ENCODE assay signal across 15 cellular contexts in the genomic region with DNA sequence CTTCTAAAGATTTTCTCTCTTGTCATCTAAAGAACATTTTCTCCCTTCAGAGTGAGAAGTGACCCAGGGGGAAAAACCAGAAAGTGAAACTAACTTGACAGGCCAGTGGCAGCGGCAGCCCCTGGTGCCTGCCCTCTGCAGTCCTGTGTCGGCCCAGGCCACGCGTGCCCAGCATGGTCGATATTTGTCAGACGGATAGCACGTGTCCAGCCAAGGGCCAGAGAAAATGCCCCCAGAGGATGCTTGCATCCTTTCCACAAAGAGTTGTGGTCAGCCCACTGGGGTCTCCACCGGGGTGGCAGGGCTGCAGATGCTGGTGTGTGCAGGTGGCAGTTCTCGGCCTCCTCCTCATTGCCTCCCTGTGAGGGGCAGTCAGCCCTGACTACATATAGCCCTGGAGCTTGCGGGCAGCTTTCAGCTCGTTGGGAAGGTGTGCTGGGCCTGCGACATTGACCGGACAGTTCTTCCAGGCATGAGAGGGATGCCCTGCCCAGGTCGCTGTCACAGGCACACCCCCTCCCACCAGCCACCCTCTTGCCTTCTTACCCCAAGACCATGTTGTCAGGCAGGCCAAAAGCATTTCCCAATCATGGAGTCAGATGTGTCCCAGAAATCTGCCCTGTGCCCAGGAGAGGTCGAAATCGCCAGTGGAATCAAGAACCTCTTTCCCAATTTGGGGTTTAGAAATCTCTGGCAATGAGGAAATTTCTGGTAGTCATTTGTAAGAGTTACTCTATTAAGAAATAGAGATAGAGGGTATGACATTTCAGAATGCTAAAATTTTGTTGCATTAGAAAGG.
DNase-seq lines count a peak whose midpoint lies in the region; ATAC-seq lines count a peak whose summit lies in the region.
"Had no signal": no experiment of that assay in that cellular context is flagged by ENCODE, and none has a peak within 500 bp of the region (broad histone marks: within the 10 kb centered on the region; RNA-seq: fewer than 3 reads in every experiment).

No MANE protein-coding gene starts in this region.

- H3K79me2 ChIP-seq in ACC112 (ENCODE audit: control insufficient read depth, insufficient read depth, low read length, unreplicated experiment), result peaks cover 89% of the 10 kb centered on the region

- H3K36me3 Mint-ChIP-seq in immature natural killer cell, result no peaks in the 10 kb centered on the region
- no peaks in the 10 kb centered on the region for H3K36me3 Mint-ChIP-seq in activated naive CD4-positive, alpha-beta T cell treated with anti-CD3 and anti-CD28 coated beads, Interleukin-2, amount 10 ng/mL, durations not matched to agents 7 days and 5 days

- H3K27me3 ChIP-seq in ACC112 (ENCODE audit: insufficient read depth, low read length), result no peaks in the 10 kb centered on the region
- no peaks in the 10 kb centered on the region for H3K27me3 ChIP-seq in rectal smooth muscle tissue (ENCODE audit: control insufficient read depth, insufficient read depth, low read length)
- H3K27me3 ChIP-seq: cardiac muscle cell had no signal

- H3K9me3 Mint-ChIP-seq in immature natural killer cell, result no peaks in the 10 kb centered on the region
- H3K9me3 Mint-ChIP-seq in activated naive CD4-positive, alpha-beta T cell treated with anti-CD3 and anti-CD28 coated beads, Interleukin-2, amount 10 ng/mL, durations not matched to agents 7 days and 5 days, result no peaks in the 10 kb centered on the region
- H3K9me3 Mint-ChIP-seq: activated CD4-positive, alpha-beta memory T cell treated with anti-CD3 and anti-CD28 coated beads, Interleukin-2, amount 10 ng/mL, durations not matched to agents 7 days and 5 days had no signal

- peak overlapping the region in 4 of 5 donors; percentile 7 to 60 (median 33) for H3K4me3 Mint-ChIP-seq in immature natural killer cell
- no peak overlapping the region for H3K4me3 Mint-ChIP-seq in activated naive CD4-positive, alpha-beta T cell treated with anti-CD3 and anti-CD28 coated beads, Interleukin-2, amount 10 ng/mL, durations not matched to agents 7 days and 5 days
- H3K4me3 Mint-ChIP-seq: activated CD4-positive, alpha-beta memory T cell treated with anti-CD3 and anti-CD28 coated beads, Interleukin-2, amount 10 ng/mL, durations not matched to agents 7 days and 5 days had no signal

- H3K4me1 Mint-ChIP-seq in immature natural killer cell, result peaks cover 7 to 9% of the 10 kb centered on the region in 2 donors
- H3K4me1 Mint-ChIP-seq in activated naive CD4-positive, alpha-beta T cell treated with anti-CD3 and anti-CD28 coated beads, Interleukin-2, amount 10 ng/mL, durations not matched to agents 7 days and 5 days, result no peaks in the 10 kb centered on the region
- H3K4me1 Mint-ChIP-seq: activated CD4-positive, alpha-beta memory T cell treated with anti-CD3 and anti-CD28 coated beads, Interleukin-2, amount 10 ng/mL, durations not matched to agents 7 days and 5 days had no signal

- H3K36me3 ChIP-seq in ACC112 (ENCODE audit: insufficient read depth, low read length) (no peaks in the 10 kb centered on the region), rectal smooth muscle tissue (ENCODE audit: control insufficient read depth, insufficient read depth, low read length) (no peaks in the 10 kb centered on the region)
- H3K36me3 ChIP-seq: cardiac muscle cell had no signal

- DNase-seq in RPMI7951 (ENCODE audit: low read depth) (peak; percentile 36), immature natural killer cell (no peak), NCI-H1694 treated with DMSO at 0.1 percent for 48 hours (lab: John Stamatoyannopoulos, UW) (no peak)
- no peak for DNase-seq in activated naive CD4-positive, alpha-beta T cell treated with anti-CD3 and anti-CD28 coated beads, Interleukin-2, amount 10 ng/mL, durations not matched to agents 7 days and 5 days
- DNase-seq: activated CD4-positive, alpha-beta memory T cell treated with anti-CD3 and anti-CD28 coated beads, Interleukin-2, amount 10 ng/mL, durations not matched to agents 7 days and 5 days; activated gamma-delta T cell; NCI-H1417; NCI-H510A; SHP77 had no signal

- H3K27me3 Mint-ChIP-seq in immature natural killer cell (ENCODE audit: low read depth in 3 of 3), result peaks cover 0 to 3% (median 0%) of the 10 kb centered on the region in 3 donors
- H3K27me3 Mint-ChIP-seq in activated naive CD4-positive, alpha-beta T cell treated with anti-CD3 and anti-CD28 coated beads, Interleukin-2, amount 10 ng/mL, durations not matched to agents 7 days and 5 days, result peaks cover 9% of the 10 kb centered on the region
- H3K27me3 Mint-ChIP-seq: activated CD4-positive, alpha-beta memory T cell treated with anti-CD3 and anti-CD28 coated beads, Interleukin-2, amount 10 ng/mL, durations not matched to agents 7 days and 5 days had no signal

- ATAC-seq in HG02970 (IDR thresholded peaks at IDR 0.05; ENCODE audit: low FRiP score, unreplicated experiment) (no peak), HG02870 (IDR thresholded peaks at IDR 0.05; ENCODE audit: unreplicated experiment) (no peak)
- ATAC-seq: K562 had no signal

- no peak overlapping the region for H3K4me3 ChIP-seq in ACC112 (ENCODE audit: low read depth, low read length)
- H3K4me3 ChIP-seq in rectal smooth muscle tissue (ENCODE audit: low read length), result no peak overlapping the region
- H3K4me3 ChIP-seq: cardiac muscle cell, K562 had no signal

- CTCF ChIA-PET in activated naive CD4-positive, alpha-beta T cell treated with anti-CD3 and anti-CD28 coated beads, Interleukin-2, amount 10 ng/mL, durations not matched to agents 7 days and 5 days (lab: Charles Lee), result no interaction called here

- peaks cover 91% of the 10 kb centered on the region for H3K4me1 ChIP-seq in ACC112 (ENCODE audit: control insufficient read depth, insufficient read depth, low read length, unreplicated experiment)
- H3K4me1 ChIP-seq in rectal smooth muscle tissue (ENCODE audit: control insufficient read depth, insufficient read depth, low read length), result peaks cover 57% of the 10 kb centered on the region

- no peak overlapping the region for H3K9ac ChIP-seq in rectal smooth muscle tissue (ENCODE audit: low read length)

- H3K27ac Mint-ChIP-seq in immature natural killer cell, result peak overlapping the region in 2 of 6 donors; percentile 58 to 69
- H3K27ac Mint-ChIP-seq in activated naive CD4-positive, alpha-beta T cell treated with anti-CD3 and anti-CD28 coated beads, Interleukin-2, amount 10 ng/mL, durations not matched to agents 7 days and 5 days, result no peak overlapping the region
- H3K27ac Mint-ChIP-seq: activated CD4-positive, alpha-beta memory T cell treated with anti-CD3 and anti-CD28 coated beads, Interleukin-2, amount 10 ng/mL, durations not matched to agents 7 days and 5 days had no signal

- H3K27ac ChIP-seq in ACC112 (ENCODE audit: low read depth, low read length), result peak overlapping the region; percentile 85
- H3K27ac ChIP-seq in rectal smooth muscle tissue (ENCODE audit: low read depth, low read length), result peak overlapping the region; percentile 56
- H3K27ac ChIP-seq: cardiac muscle cell had no signal

- no peak overlapping the region for H2AFZ ChIP-seq in ACC112 (ENCODE audit: low read length, unreplicated experiment)
